Comparison of ENCODE assay signal across 22 cellular contexts in genomic region chr17:1727876-1728630, GRCh38. TPM values are rescaled to one million over a fixed set of nuclear protein-coding genes. Genes with fewer than 3 reads are reported as not detected.
DNase-seq lines count a peak whose midpoint lies in the region; ATAC-seq, FAIRE-seq and TF ChIP-seq lines count a peak whose summit lies in the region.
"Had no signal": no experiment of that assay in that cellular context is flagged by ENCODE, and none has a peak within 500 bp of the region (broad histone marks: within the 10 kb centered on the region; RNA-seq: fewer than 3 reads in every experiment).

No MANE protein-coding gene starts in this region.

- peaks cover 14% of the 10 kb centered on the region for H3F3A ChIP-seq in DOHH2 (ENCODE audit: control insufficient read depth, insufficient read depth)
- 0 out of 2 replicates have a peak, but pooled peaks cover 5% of the 10 kb centered on the region for H3F3A ChIP-seq in GM23338 (replicated peaks; ENCODE audit: low read depth)

- POLR2A ChIA-PET in HepG2 (lab: Yijun Ruan, JAX): interaction anchor here (1.2 to 17.5 kb wide), 7 partner anchors 9 to 42 kb away, joined by 6 to 299 read pairs (median 48); partner anchors contain the start of genes SERPINF1 and SERPINF2

- H3K4me1 ChIP-seq in DOHH2 (ENCODE audit: control insufficient read depth, low read length): peaks cover 89% of the 10 kb centered on the region
- H3K4me1 ChIP-seq in HepG2 (ENCODE audit: insufficient read depth, low read length): peaks cover 49% of the 10 kb centered on the region
- no peaks in the 10 kb centered on the region for H3K4me1 ChIP-seq in GM23338 (ENCODE audit: insufficient read depth)

- H3K4me1 Mint-ChIP-seq in T-helper 17 cell (peaks cover 20% of the 10 kb centered on the region), GM23338 (no peaks in the 10 kb centered on the region; the same call in 2 of the 3 replicates)
- H3K4me1 Mint-ChIP-seq in stimulated activated effector memory CD8-positive, alpha-beta T cell treated with anti-CD3 and anti-CD28 coated beads, Interleukin-12 subunit alpha, Interleukin-12 subunit beta, amount 100 ng/mL, for 72 hours: peaks cover 33% of the 10 kb centered on the region

- H3K9me3 Mint-ChIP-seq in stimulated activated effector memory CD8-positive, alpha-beta T cell treated with anti-CD3 and anti-CD28 coated beads, Interleukin-12 subunit alpha, Interleukin-12 subunit beta, amount 100 ng/mL, for 72 hours: no peaks in the 10 kb centered on the region
- H3K9me3 Mint-ChIP-seq in GM23338: no peaks in the 10 kb centered on the region
- H3K9me3 Mint-ChIP-seq: activated naive CD8-positive, alpha-beta T cell treated with anti-CD3 and anti-CD28 coated beads for 36 hours; brain; T-cell had no signal

- in situ Hi-C loops in HepG2 (cut with HindIII; ENCODE audit: extremely low pct_ligation_motif_present, low pct_unique_long_range_greater_than_20kb): no loop called here

- H3K4me3 ChIP-seq in DOHH2 (ENCODE audit: low read length) (peak overlapping the region; percentile 68), HepG2 (replicated peaks in 1 of 3; ENCODE audit: insufficient read depth in 1 of 3, low read depth in 2 of 3, low read length in 3 of 3) (no peak overlapping the region), GM23338 (no peak overlapping the region), MG63 (no peak overlapping the region)
- H3K4me3 ChIP-seq: right atrium auricular region, transverse colon had no signal

- CTCF ChIA-PET in HepG2 (lab: Yijun Ruan, JAX; ENCODE audit: low intra/inter-chr PET ratio, low total read pairs): no interaction called here

- peak overlapping the region; percentile 61 for H3K4me2 ChIP-seq in DOHH2 (ENCODE audit: low read length)
- H3K4me2 ChIP-seq in HepG2 (ENCODE audit: low read depth, low read length): no peak overlapping the region
- no peak overlapping the region for H3K4me2 ChIP-seq in GM23338

- no peak for TF ChIP-seq RAD21 in HepG2 (CRISPR knock-in tag; IDR thresholded peaks at IDR 0.05)

- no peak for FAIRE-seq in HepG2 (lab: Jason Lieb, UNC)
- FAIRE-seq: frontal cortex, GM19239, H54 had no signal

- peaks cover 65% of the 10 kb centered on the region for H3K79me2 ChIP-seq in DOHH2 (ENCODE audit: control insufficient read depth, low read length)
- peaks cover 23% of the 10 kb centered on the region for H3K79me2 ChIP-seq in HepG2 (ENCODE audit: insufficient read depth, low read length)
- H3K79me2 ChIP-seq in GM23338 (replicated peaks; ENCODE audit: insufficient read depth): no peaks in the 10 kb centered on the region

- DNase-seq in T-helper 17 cell: no peak
- no peak for DNase-seq in HepG2 (ENCODE audit: low spot score)
- DNase-seq in stimulated activated effector memory CD8-positive, alpha-beta T cell treated with anti-CD3 and anti-CD28 coated beads, Interleukin-12 subunit alpha, Interleukin-12 subunit beta, amount 100 ng/mL, for 72 hours (ENCODE audit: low spot score in 2 of 2): no peak
- no peak for DNase-seq in activated effector memory CD4-positive, alpha-beta T cell treated with Interleukin-2 at 50 U/mL for 16 hours
- no peak for DNase-seq in GM23338 (ENCODE audit: low spot score)
- no peak for DNase-seq in MG63
- DNase-seq: activated naive CD8-positive, alpha-beta T cell treated with anti-CD3 and anti-CD28 coated beads for 36 hours; cortex of kidney; left colon; NCI-H1436; NCI-H526; nucleus accumbens; stimulated activated naive CD8-positive, alpha-beta T cell treated with anti-CD3 and anti-CD28 coated beads, Interleukin-15, Interleukin-2, amounts not matched to agents 100 U/mL and 50 U/mL, for 24 hours; T-cell; transverse colon had no signal

- 93% methylated on average over 18 of the region's 28 CpGs for WGBS in HepG2 (ENCODE audit: low lambda C conversion rate)

- H4K20me1 ChIP-seq in DOHH2 (ENCODE audit: control insufficient read depth, insufficient read depth, low read depth, low read length) (no peaks in the 10 kb centered on the region), HepG2 (ENCODE audit: insufficient read depth, low read length) (no peaks in the 10 kb centered on the region), GM23338 (replicated peaks; ENCODE audit: insufficient read depth) (no peaks in the 10 kb centered on the region)

- ATAC-seq in T-helper 17 cell (no peak), HepG2 (no peak), GM23338 (no peak)
- ATAC-seq in stimulated activated effector memory CD8-positive, alpha-beta T cell treated with anti-CD3 and anti-CD28 coated beads, Interleukin-12 subunit alpha, Interleukin-12 subunit beta, amount 100 ng/mL, for 72 hours: no peak
- ATAC-seq: left colon; stimulated activated naive CD8-positive, alpha-beta T cell treated with anti-CD3 and anti-CD28 coated beads, Interleukin-15, Interleukin-2, amounts not matched to agents 100 U/mL and 50 U/mL, for 24 hours; T-cell had no signal

- no peak for TF ChIP-seq EP300 in HepG2 (IDR thresholded peaks at IDR 0.05; ENCODE audit: low read depth in 2 of 2, low read length in 2 of 2)
- no peak for TF ChIP-seq EP300 in HepG2 (CRISPR knock-in tag; IDR thresholded peaks at IDR 0.05; ENCODE audit: borderline replicate concordance)

- peak overlapping the region; percentile 24 for H3K27ac Mint-ChIP-seq in T-helper 17 cell
- H3K27ac Mint-ChIP-seq in stimulated activated effector memory CD8-positive, alpha-beta T cell treated with anti-CD3 and anti-CD28 coated beads, Interleukin-12 subunit alpha, Interleukin-12 subunit beta, amount 100 ng/mL, for 72 hours: peak overlapping the region; percentile 78
- H3K27ac Mint-ChIP-seq in GM23338: no peak overlapping the region
- H3K27ac Mint-ChIP-seq: activated naive CD8-positive, alpha-beta T cell treated with anti-CD3 and anti-CD28 coated beads for 36 hours; brain; T-cell had no signal

- H3K36me3 Mint-ChIP-seq in T-helper 17 cell (ENCODE audit: low read depth) (peaks cover 6% of the 10 kb centered on the region), GM23338 (ENCODE audit: low read depth) (peaks cover 4% of the 10 kb centered on the region; the same call in 2 of the 3 replicates)
- H3K36me3 Mint-ChIP-seq in stimulated activated effector memory CD8-positive, alpha-beta T cell treated with anti-CD3 and anti-CD28 coated beads, Interleukin-12 subunit alpha, Interleukin-12 subunit beta, amount 100 ng/mL, for 72 hours: peaks cover 11% of the 10 kb centered on the region
- H3K36me3 Mint-ChIP-seq: brain had no signal

- TF ChIP-seq POLR2A in HepG2 (IDR thresholded peaks at IDR 0.05; ENCODE audit: insufficient read depth in 1 of 2, low read depth in 2 of 2, low read length in 2 of 2): no peak

- H3K9ac ChIP-seq in HepG2 (ENCODE audit: insufficient read depth, low read depth, low read length): no peak overlapping the region

- H3K27ac ChIP-seq in DOHH2 (ENCODE audit: low read depth, low read length): peak overlapping the region; percentile 99
- no peak overlapping the region for H3K27ac ChIP-seq in HepG2 (ENCODE audit: extremely low read length, insufficient read depth, low read length)
- H3K27ac ChIP-seq in GM23338 (ENCODE audit: low read depth): no peak overlapping the region
- H3K27ac ChIP-seq: epithelial cell of prostate, right atrium auricular region had no signal

- H3K27me3 Mint-ChIP-seq in T-helper 17 cell: no peaks in the 10 kb centered on the region
- H3K27me3 Mint-ChIP-seq in GM23338 (ENCODE audit: insufficient read depth, low read depth, poor library complexity): peaks cover 18% of the 10 kb centered on the region
- H3K27me3 Mint-ChIP-seq: activated naive CD8-positive, alpha-beta T cell treated with anti-CD3 and anti-CD28 coated beads for 36 hours; brain; T-cell had no signal

- H3K27me3 ChIP-seq in DOHH2 (ENCODE audit: control insufficient read depth, low read length) (no peaks in the 10 kb centered on the region), HepG2 (ENCODE audit: control insufficient read depth in 1 of 2, insufficient read depth in 2 of 2, low read length in 2 of 2) (no peaks in the 10 kb centered on the region), GM23338 (ENCODE audit: insufficient read depth) (peaks cover 4% of the 10 kb centered on the region; the same call in 1 of the 2 replicates), MG63 (no peaks in the 10 kb centered on the region)
- H3K27me3 ChIP-seq: right atrium auricular region, transverse colon had no signal

- H2AFZ ChIP-seq in HepG2 (ENCODE audit: low read length): no peak overlapping the region
- H2AFZ ChIP-seq in GM23338: no peak overlapping the region

- intact Hi-C loops in HepG2 (cut with micrococcal nuclease; ENCODE audit: unreplicated experiment): no loop called here

- H3K4me3 Mint-ChIP-seq in T-helper 17 cell (peak overlapping the region; percentile 52), GM23338 (no peak overlapping the region)
- no peak overlapping the region for H3K4me3 Mint-ChIP-seq in stimulated activated effector memory CD8-positive, alpha-beta T cell treated with anti-CD3 and anti-CD28 coated beads, Interleukin-12 subunit alpha, Interleukin-12 subunit beta, amount 100 ng/mL, for 72 hours
- H3K4me3 Mint-ChIP-seq: activated naive CD8-positive, alpha-beta T cell treated with anti-CD3 and anti-CD28 coated beads for 36 hours; brain had no signal

- TF ChIP-seq CTCF in DOHH2 (IDR thresholded peaks at IDR 0.05; ENCODE audit: low read depth, low read length, poor library complexity, severe bottlenecking) (no peak), HepG2 (CRISPR knock-in tag; IDR thresholded peaks at IDR 0.05) (no peak), GM23338 (conservative IDR thresholded peaks at IDR 0.05; ENCODE audit: low read depth in 2 of 2) (no peak)

- H3K9me2 ChIP-seq in DOHH2 (replicated peaks; ENCODE audit: control insufficient read depth, low read length) (no peaks in the 10 kb centered on the region), GM23338 (ENCODE audit: insufficient read depth) (no peaks in the 10 kb centered on the region)

- no TSS peak for BruUV-seq in HepG2 (replicated peaks; lab: Mats Ljungman, UMichigan)

- H3K36me3 ChIP-seq in DOHH2 (ENCODE audit: control insufficient read depth, low read length): peaks cover 52% of the 10 kb centered on the region
- peaks cover 0 to 1% of the 10 kb centered on the region in 2 experiments; a peak in 3 of 5 replicates for H3K36me3 ChIP-seq in HepG2 (replicated peaks in 1 of 2; ENCODE audit: control insufficient read depth in 1 of 2, insufficient read depth in 2 of 2, low read length in 2 of 2)
- H3K36me3 ChIP-seq in GM23338 (ENCODE audit: insufficient read depth): no peaks in the 10 kb centered on the region
- H3K36me3 ChIP-seq in MG63: no peaks in the 10 kb centered on the region

- H3K9me3 ChIP-seq in DOHH2 (ENCODE audit: control insufficient read depth, insufficient read depth, low read length): no peaks in the 10 kb centered on the region
- H3K9me3 ChIP-seq in T-helper 17 cell (ENCODE audit: control insufficient read depth, low read length, poor library complexity, severe bottlenecking): no peaks in the 10 kb centered on the region
- H3K9me3 ChIP-seq in HepG2 (ENCODE audit: low read length): no peaks in the 10 kb centered on the region
- no peaks in the 10 kb centered on the region for H3K9me3 ChIP-seq in MG63
- H3K9me3 ChIP-seq: right atrium auricular region, transverse colon had no signal

RNA-seq across cellular contexts. Expression of gene WDR81, which starts 3.5 kb away (rescaled TPM):
- 10 to 100 TPM; 38.2 to 41.2 TPM for total RNA-seq in T-helper 17 cell
- total RNA-seq in HepG2 (2016; rRNA removed; fragmentation: Illumina TruSeq; extraction: Trizol): 12.5 and 16.7 TPM in 2 replicates
- total RNA-seq in HepG2 (2016; cell fraction: cytosol; rRNA removed; fragmentation: Illumina TruSeq; extraction: Trizol; ENCODE audit: low read depth): 3.6 and 3.9 TPM in 2 replicates
- 9.9 and 18.3 TPM in 2 replicates for total RNA-seq in HepG2 (2016; cell fraction: insoluble cytoplasmic fraction; rRNA removed; fragmentation: Illumina TruSeq; extraction: Trizol)
- 5.3 and 6.1 TPM in 2 replicates for total RNA-seq in HepG2 (2016; cell fraction: membrane; rRNA removed; fragmentation: Illumina TruSeq; extraction: Trizol)
- 16.0 and 19.6 TPM in 2 replicates for total RNA-seq in HepG2 (2016; cell fraction: nucleus; rRNA removed; fragmentation: Illumina TruSeq; extraction: Trizol)
- 9.1 and 15.1 TPM in 2 replicates for polyA plus RNA-seq in HepG2 (2011; rRNA removed)
- polyA plus RNA-seq in HepG2 (2011; cell fraction: cytosol; rRNA removed): 6.4 and 10.5 TPM in 2 replicates
- 60.8 and 75.3 TPM in 2 replicates for polyA plus RNA-seq in HepG2 (2011; cell fraction: nucleus; rRNA removed)
- 8.5 and 12.5 TPM in 2 replicates for polyA plus RNA-seq in HepG2 (2012)
- 1.8 and 2.2 TPM in 2 replicates for polyA plus RNA-seq in HepG2 (2016; cell fraction: cytosol; fragmentation: Illumina TruSeq; extraction: Trizol; ENCODE audit: low read depth)
- 10.4 and 13.7 TPM in 2 replicates for polyA plus RNA-seq in HepG2 (2016; cell fraction: insoluble cytoplasmic fraction; fragmentation: Illumina TruSeq; extraction: Trizol; ENCODE audit: low read depth)
- polyA plus RNA-seq in HepG2 (2016; cell fraction: membrane; fragmentation: Illumina TruSeq; extraction: Trizol; ENCODE audit: low read depth): 3.1 and 3.3 TPM in 2 replicates
- 42.6 and 43.3 TPM in 2 replicates for polyA plus RNA-seq in HepG2 (2016; cell fraction: nucleus; fragmentation: Illumina TruSeq; extraction: Trizol; ENCODE audit: insufficient read depth, low read depth)
- polyA minus RNA-seq in HepG2 (2011; rRNA and poly(A)+ RNA removed; ENCODE audit: low replicate concordance): 15.7 and 46.8 TPM in 2 replicates
- polyA minus RNA-seq in HepG2 (2011; cell fraction: cytosol; rRNA and poly(A)+ RNA removed): 13.4 and 15.0 TPM in 2 replicates
- 18.0 and 22.3 TPM in 2 replicates for polyA minus RNA-seq in HepG2 (2011; cell fraction: nucleus; rRNA and poly(A)+ RNA removed)
- 14.5 and 17.6 TPM in 2 replicates for total RNA-seq in GM23338 (2014; rRNA removed; shearing (Covaris generic))
- 3.5 and 3.7 TPM in 2 replicates for polyA plus RNA-seq in GM23338 (2016; fragmentation: Nextera tagmentation; extraction: Ambion mirVana)
- 7.2 and 20.3 TPM in 2 replicates for total RNA-seq in MG63 (2014; rRNA removed; shearing (Covaris generic); ENCODE audit: low replicate concordance)

RNA-seq across cellular contexts. Expression of gene SERPINF2, which starts 14.6 kb away (rescaled TPM):
- under 1 TPM; 0.29 to 0.67 TPM for total RNA-seq in T-helper 17 cell
- 123 and 309 TPM in 2 replicates for total RNA-seq in HepG2 (2016; rRNA removed; fragmentation: Illumina TruSeq; extraction: Trizol)
- total RNA-seq in HepG2 (2016; cell fraction: cytosol; rRNA removed; fragmentation: Illumina TruSeq; extraction: Trizol; ENCODE audit: low read depth): 43.1 and 45.3 TPM in 2 replicates
- total RNA-seq in HepG2 (2016; cell fraction: insoluble cytoplasmic fraction; rRNA removed; fragmentation: Illumina TruSeq; extraction: Trizol): 113 and 316 TPM in 2 replicates
- 90.4 and 105 TPM in 2 replicates for total RNA-seq in HepG2 (2016; cell fraction: membrane; rRNA removed; fragmentation: Illumina TruSeq; extraction: Trizol)
- total RNA-seq in HepG2 (2016; cell fraction: nucleus; rRNA removed; fragmentation: Illumina TruSeq; extraction: Trizol): 243 and 286 TPM in 2 replicates
- 548 and 871 TPM in 2 replicates for polyA plus RNA-seq in HepG2 (2011; rRNA removed)
- 573 and 676 TPM in 2 replicates for polyA plus RNA-seq in HepG2 (2011; cell fraction: cytosol; rRNA removed)
- 1,260 and 1,369 TPM in 2 replicates for polyA plus RNA-seq in HepG2 (2011; cell fraction: nucleus; rRNA removed)
- polyA plus RNA-seq in HepG2 (2012): 401 and 511 TPM in 2 replicates
- polyA plus RNA-seq in HepG2 (2016; cell fraction: cytosol; fragmentation: Illumina TruSeq; extraction: Trizol; ENCODE audit: low read depth): 58.6 and 61.9 TPM in 2 replicates
- polyA plus RNA-seq in HepG2 (2016; cell fraction: insoluble cytoplasmic fraction; fragmentation: Illumina TruSeq; extraction: Trizol; ENCODE audit: low read depth): 142 and 163 TPM in 2 replicates
- 96.0 and 97.4 TPM in 2 replicates for polyA plus RNA-seq in HepG2 (2016; cell fraction: membrane; fragmentation: Illumina TruSeq; extraction: Trizol; ENCODE audit: low read depth)
- 572 and 581 TPM in 2 replicates for polyA plus RNA-seq in HepG2 (2016; cell fraction: nucleus; fragmentation: Illumina TruSeq; extraction: Trizol; ENCODE audit: insufficient read depth, low read depth)
- polyA minus RNA-seq in HepG2 (2011; rRNA and poly(A)+ RNA removed; ENCODE audit: low replicate concordance): 1.3 and 600 TPM in 2 replicates
- 283 and 408 TPM in 2 replicates for polyA minus RNA-seq in HepG2 (2011; cell fraction: cytosol; rRNA and poly(A)+ RNA removed)
- 211 and 291 TPM in 2 replicates for polyA minus RNA-seq in HepG2 (2011; cell fraction: nucleus; rRNA and poly(A)+ RNA removed)
- total RNA-seq in GM23338 (2014; rRNA removed; shearing (Covaris generic)): 0.47 and 0.66 TPM in 2 replicates
- 1.2 and 1.5 TPM in 2 replicates for polyA plus RNA-seq in GM23338 (2016; fragmentation: Nextera tagmentation; extraction: Ambion mirVana)
- not detected in 2 replicates for total RNA-seq in MG63 (2014; rRNA removed; shearing (Covaris generic); ENCODE audit: low replicate concordance)
- total RNA-seq: frontal cortex had no signal

RNA-seq across cellular contexts. Expression of gene TLCD2, which starts 17.9 kb away (rescaled TPM):
- total RNA-seq in T-helper 17 cell: 1 to 10 TPM in 1 of 2 donors, under 1 TPM in 1; 0.26 to 1.4 TPM
- 0.84 and 1.1 TPM in 2 replicates for total RNA-seq in HepG2 (2016; rRNA removed; fragmentation: Illumina TruSeq; extraction: Trizol)
- 0.26 and 0.40 TPM in 2 replicates for total RNA-seq in HepG2 (2016; cell fraction: cytosol; rRNA removed; fragmentation: Illumina TruSeq; extraction: Trizol; ENCODE audit: low read depth)
- 0.92 and 1.3 TPM in 2 replicates for total RNA-seq in HepG2 (2016; cell fraction: insoluble cytoplasmic fraction; rRNA removed; fragmentation: Illumina TruSeq; extraction: Trizol)
- total RNA-seq in HepG2 (2016; cell fraction: membrane; rRNA removed; fragmentation: Illumina TruSeq; extraction: Trizol): 0.86 and 1.1 TPM in 2 replicates
- 0.84 and 0.94 TPM in 2 replicates for total RNA-seq in HepG2 (2016; cell fraction: nucleus; rRNA removed; fragmentation: Illumina TruSeq; extraction: Trizol)
- 0.90 and 1.2 TPM in 2 replicates for polyA plus RNA-seq in HepG2 (2011; rRNA removed)
- 0.56 and 0.73 TPM in 2 replicates for polyA plus RNA-seq in HepG2 (2011; cell fraction: cytosol; rRNA removed)
- 0.92 and 1.4 TPM in 2 replicates for polyA plus RNA-seq in HepG2 (2011; cell fraction: nucleus; rRNA removed)
- polyA plus RNA-seq in HepG2 (2012): 0.78 and 1.3 TPM in 2 replicates
- polyA plus RNA-seq in HepG2 (2016; cell fraction: cytosol; fragmentation: Illumina TruSeq; extraction: Trizol; ENCODE audit: low read depth): 0.23 and 0.25 TPM in 2 replicates
- polyA plus RNA-seq in HepG2 (2016; cell fraction: insoluble cytoplasmic fraction; fragmentation: Illumina TruSeq; extraction: Trizol; ENCODE audit: low read depth): 0.71 and 0.74 TPM in 2 replicates
- 0.47 and 0.49 TPM in 2 replicates for polyA plus RNA-seq in HepG2 (2016; cell fraction: membrane; fragmentation: Illumina TruSeq; extraction: Trizol; ENCODE audit: low read depth)
- 1.4 and 1.5 TPM in 2 replicates for polyA plus RNA-seq in HepG2 (2016; cell fraction: nucleus; fragmentation: Illumina TruSeq; extraction: Trizol; ENCODE audit: insufficient read depth, low read depth)
- polyA minus RNA-seq in HepG2 (2011; rRNA and poly(A)+ RNA removed; ENCODE audit: low replicate concordance): 1.6 and 2.6 TPM in 2 replicates
- polyA minus RNA-seq in HepG2 (2011; cell fraction: cytosol; rRNA and poly(A)+ RNA removed): 0.53 and 1.3 TPM in 2 replicates
- 1.3 and 1.6 TPM in 2 replicates for polyA minus RNA-seq in HepG2 (2011; cell fraction: nucleus; rRNA and poly(A)+ RNA removed)
- 0.58 and 1.4 TPM in 2 replicates for total RNA-seq in GM23338 (2014; rRNA removed; shearing (Covaris generic))
- polyA plus RNA-seq in GM23338 (2016; fragmentation: Nextera tagmentation; extraction: Ambion mirVana): 0.64 and 0.70 TPM in 2 replicates
- total RNA-seq in MG63 (2014; rRNA removed; shearing (Covaris generic); ENCODE audit: low replicate concordance): 0.37 and 0.59 TPM in 2 replicates

RNA-seq across cellular contexts. Expression of gene SERPINF1, which starts 33.8 kb away (rescaled TPM):
- total RNA-seq in T-helper 17 cell (under 1 TPM in 1 of 2 donors, not detected in 1; 0.52 TPM), HepG2 (2016; rRNA removed; fragmentation: Illumina TruSeq; extraction: Trizol) (418 and 853 TPM in 2 replicates)
- 177 and 189 TPM in 2 replicates for total RNA-seq in HepG2 (2016; cell fraction: cytosol; rRNA removed; fragmentation: Illumina TruSeq; extraction: Trizol; ENCODE audit: low read depth)
- total RNA-seq in HepG2 (2016; cell fraction: insoluble cytoplasmic fraction; rRNA removed; fragmentation: Illumina TruSeq; extraction: Trizol): 427 and 844 TPM in 2 replicates
- 209 and 251 TPM in 2 replicates for total RNA-seq in HepG2 (2016; cell fraction: membrane; rRNA removed; fragmentation: Illumina TruSeq; extraction: Trizol)
- total RNA-seq in HepG2 (2016; cell fraction: nucleus; rRNA removed; fragmentation: Illumina TruSeq; extraction: Trizol): 690 and 808 TPM in 2 replicates
- polyA plus RNA-seq in HepG2 (2011; rRNA removed) (2,101 and 2,733 TPM in 2 replicates), GM23338 (2016; fragmentation: Nextera tagmentation; extraction: Ambion mirVana) (22.1 and 24.4 TPM in 2 replicates)
- polyA plus RNA-seq in HepG2 (2011; cell fraction: cytosol; rRNA removed): 2,219 and 2,408 TPM in 2 replicates
- polyA plus RNA-seq in HepG2 (2011; cell fraction: nucleus; rRNA removed): 1,095 and 1,323 TPM in 2 replicates
- 624 and 785 TPM in 2 replicates for polyA plus RNA-seq in HepG2 (2012)
- 255 and 290 TPM in 2 replicates for polyA plus RNA-seq in HepG2 (2016; cell fraction: cytosol; fragmentation: Illumina TruSeq; extraction: Trizol; ENCODE audit: low read depth)
- polyA plus RNA-seq in HepG2 (2016; cell fraction: insoluble cytoplasmic fraction; fragmentation: Illumina TruSeq; extraction: Trizol; ENCODE audit: low read depth): 625 and 642 TPM in 2 replicates
- 280 and 299 TPM in 2 replicates for polyA plus RNA-seq in HepG2 (2016; cell fraction: membrane; fragmentation: Illumina TruSeq; extraction: Trizol; ENCODE audit: low read depth)
- 1,428 and 1,667 TPM in 2 replicates for polyA plus RNA-seq in HepG2 (2016; cell fraction: nucleus; fragmentation: Illumina TruSeq; extraction: Trizol; ENCODE audit: insufficient read depth, low read depth)
- polyA minus RNA-seq in HepG2 (2011; rRNA and poly(A)+ RNA removed; ENCODE audit: low replicate concordance): 1.4 and 887 TPM in 2 replicates
- 345 and 528 TPM in 2 replicates for polyA minus RNA-seq in HepG2 (2011; cell fraction: cytosol; rRNA and poly(A)+ RNA removed)
- polyA minus RNA-seq in HepG2 (2011; cell fraction: nucleus; rRNA and poly(A)+ RNA removed): 167 and 268 TPM in 2 replicates
- 40.7 and 41.4 TPM in 2 replicates for total RNA-seq in GM23338 (2014; rRNA removed; shearing (Covaris generic))
- 1.2 and 5.0 TPM in 2 replicates for total RNA-seq in MG63 (2014; rRNA removed; shearing (Covaris generic); ENCODE audit: low replicate concordance)

RNA-seq across cellular contexts. Expression of gene PRPF8, which starts 43.4 kb away (rescaled TPM):
- total RNA-seq in T-helper 17 cell: 100 to 1,000 TPM; 451 to 472 TPM
- 112 and 318 TPM in 2 replicates for total RNA-seq in HepG2 (2016; rRNA removed; fragmentation: Illumina TruSeq; extraction: Trizol)
- total RNA-seq in HepG2 (2016; cell fraction: cytosol; rRNA removed; fragmentation: Illumina TruSeq; extraction: Trizol; ENCODE audit: low read depth): 27.9 and 29.6 TPM in 2 replicates
- total RNA-seq in HepG2 (2016; cell fraction: insoluble cytoplasmic fraction; rRNA removed; fragmentation: Illumina TruSeq; extraction: Trizol): 104 and 284 TPM in 2 replicates
- 59.5 and 61.6 TPM in 2 replicates for total RNA-seq in HepG2 (2016; cell fraction: membrane; rRNA removed; fragmentation: Illumina TruSeq; extraction: Trizol)
- 124 and 135 TPM in 2 replicates for total RNA-seq in HepG2 (2016; cell fraction: nucleus; rRNA removed; fragmentation: Illumina TruSeq; extraction: Trizol)
- polyA plus RNA-seq in HepG2 (2011; rRNA removed): 179 and 195 TPM in 2 replicates
- polyA plus RNA-seq in HepG2 (2011; cell fraction: cytosol; rRNA removed): 79.1 and 90.7 TPM in 2 replicates
- polyA plus RNA-seq in HepG2 (2011; cell fraction: nucleus; rRNA removed): 265 and 296 TPM in 2 replicates
- 129 and 145 TPM in 2 replicates for polyA plus RNA-seq in HepG2 (2012)
- polyA plus RNA-seq in HepG2 (2016; cell fraction: cytosol; fragmentation: Illumina TruSeq; extraction: Trizol; ENCODE audit: low read depth): 15.0 and 17.7 TPM in 2 replicates
- 300 and 377 TPM in 2 replicates for polyA plus RNA-seq in HepG2 (2016; cell fraction: insoluble cytoplasmic fraction; fragmentation: Illumina TruSeq; extraction: Trizol; ENCODE audit: low read depth)
- 37.4 and 39.7 TPM in 2 replicates for polyA plus RNA-seq in HepG2 (2016; cell fraction: membrane; fragmentation: Illumina TruSeq; extraction: Trizol; ENCODE audit: low read depth)
- polyA plus RNA-seq in HepG2 (2016; cell fraction: nucleus; fragmentation: Illumina TruSeq; extraction: Trizol; ENCODE audit: insufficient read depth, low read depth): 245 and 257 TPM in 2 replicates
- polyA minus RNA-seq in HepG2 (2011; rRNA and poly(A)+ RNA removed; ENCODE audit: low replicate concordance): 401 and 410 TPM in 2 replicates
- 275 and 377 TPM in 2 replicates for polyA minus RNA-seq in HepG2 (2011; cell fraction: cytosol; rRNA and poly(A)+ RNA removed)
- polyA minus RNA-seq in HepG2 (2011; cell fraction: nucleus; rRNA and poly(A)+ RNA removed): 189 and 229 TPM in 2 replicates
- 231 and 246 TPM in 2 replicates for total RNA-seq in GM23338 (2014; rRNA removed; shearing (Covaris generic))
- polyA plus RNA-seq in GM23338 (2016; fragmentation: Nextera tagmentation; extraction: Ambion mirVana): 175 and 178 TPM in 2 replicates
- total RNA-seq in MG63 (2014; rRNA removed; shearing (Covaris generic); ENCODE audit: low replicate concordance): 80.5 and 100 TPM in 2 replicates

Comparison
In these comparisons a context has a peak if more than half of its experiments do, and no peak if none do; other contexts are left out.
1. RNA of gene SERPINF2, which starts 14.6 kb away (total RNA-seq): 43.1 to 316 TPM in HepG2; 0.29 to 0.67 TPM in T-helper 17 cell, 0.47 to 0.66 TPM in GM23338 and not detected in MG63; every median in the first group is over 10 times any median in the second.